In genomic region chr12:117100851-117101673, GRCh38 we compare ENCODE assay signal across 19 cellular contexts. TPM values are rescaled to one million over a fixed set of nuclear protein-coding genes. Genes with fewer than 3 reads are reported as not detected.
DNase-seq lines count a peak whose midpoint lies in the region; ATAC-seq and TF ChIP-seq lines count a peak whose summit lies in the region.
"Had no signal": no experiment of that assay in that cellular context is flagged by ENCODE, and none has a peak within 500 bp of the region (broad histone marks: within the 10 kb centered on the region; RNA-seq: fewer than 3 reads in every experiment).

No MANE protein-coding gene starts in this region.

- no peak overlapping the region for H4K8ac ChIP-seq in IMR-90 (ENCODE audit: low read depth in 2 of 2, low read length in 2 of 2)

- CTCF ChIA-PET in IMR-90 (lab: Yijun Ruan, JAX) (no interaction called here), OCI-LY7 (lab: Charles Lee; ENCODE audit: unreplicated experiment) (interaction anchor here (0.7 kb wide), 1 partner anchor 19 kb away, joined by 3 read pairs; no protein-coding TSS in a partner anchor)

- H3K23ac ChIP-seq in IMR-90 (ENCODE audit: low read depth, low read length): 0 out of 2 replicates have a peak overlapping the region, but pooled peaks have one; percentile 38

- H2AK9ac ChIP-seq in IMR-90 (replicated peaks; ENCODE audit: low read depth, low read length, poor library complexity): no peak overlapping the region

- H3K36me3 ChIP-seq in IMR-90 (ENCODE audit: control insufficient read depth, insufficient read depth, low read length) (no peaks in the 10 kb centered on the region), OCI-LY7 (ENCODE audit: insufficient read depth, low read length) (no peaks in the 10 kb centered on the region), parathyroid adenoma (ENCODE audit: control insufficient read depth, insufficient read depth, low read length) (no peaks in the 10 kb centered on the region), suprapubic skin (no peaks in the 10 kb centered on the region), lower lobe of right lung (no peaks in the 10 kb centered on the region)
- H3K36me3 ChIP-seq: adrenal gland, transverse colon had no signal

- WGBS in IMR-90 (ENCODE audit: extremely low coverage in 2 of 2, insufficient read length in 1 of 2), 2 experiments: no CpG with 5 or more reads among the region's 8 CpGs
- 56% methylated on average over 8 of the region's 8 CpGs for WGBS in suprapubic skin

- H3K9me1 ChIP-seq in IMR-90 (ENCODE audit: insufficient read depth, low read length): no peaks in the 10 kb centered on the region

- DNase-seq in NCI-H146 (lab: John Stamatoyannopoulos, UW): peak; percentile 26
- no peak for DNase-seq in NCI-H146 treated with DMSO at 0.1 percent for 48 hours (lab: John Stamatoyannopoulos, UW; ENCODE audit: unreplicated experiment)
- no peak for DNase-seq in IMR-90
- peak; percentile 9 for DNase-seq in OCI-LY7 (ENCODE audit: low spot score)
- no peak for DNase-seq in suprapubic skin (ENCODE audit: low spot score in 2 of 2)
- DNase-seq in lower lobe of right lung: no peak
- no peak for DNase-seq in activated CD4-positive, alpha-beta T cell treated with anti-CD3 and anti-CD28 coated beads for 48 hours
- DNase-seq: CD8-positive, alpha-beta T cell; effector CD8-positive, alpha-beta T cell; GDM1; KG1; NCI-H1930; PC-9; transverse colon had no signal

- POLR2A ChIA-PET in IMR-90 (lab: Charles Lee; ENCODE audit: unreplicated experiment) (no interaction called here), OCI-LY7 (lab: Charles Lee) (interaction anchor here (0.6 to 1.2 kb wide), 3 partner anchors 104 to 383 kb away, joined by 3 read pairs; no protein-coding TSS in a partner anchor)

- no peak for TF ChIP-seq EP300 in suprapubic skin (IDR thresholded peaks at IDR 0.05)

- H3K4me2 ChIP-seq in IMR-90 (ENCODE audit: low read depth, low read length) (no peak overlapping the region), OCI-LY7 (ENCODE audit: low read length) (no peak overlapping the region), parathyroid adenoma (ENCODE audit: low read length) (no peak overlapping the region)
- H3K4me2 ChIP-seq: hepatocyte, PC-9 had no signal

- BruUV-seq in IMR-90 (replicated peaks; lab: Mats Ljungman, UMichigan): no TSS peak
- BruUV-seq in OCI-LY7 (replicated peaks; lab: Mats Ljungman, UMichigan): no TSS peak

- H2AFZ ChIP-seq in IMR-90 (replicated peaks; ENCODE audit: low read length, poor library complexity) (no peak overlapping the region), OCI-LY7 (ENCODE audit: low read length) (no peak overlapping the region), parathyroid adenoma (peak overlapping the region; percentile 1)
- H2AFZ ChIP-seq: hepatocyte, PC-9 had no signal

- no peak for TF ChIP-seq RAD21 in IMR-90 (IDR thresholded peaks at IDR 0.05; ENCODE audit: low read length)

- H3K9me3 ChIP-seq in IMR-90 (ENCODE audit: control insufficient read depth, insufficient read depth, low read length) (no peaks in the 10 kb centered on the region), OCI-LY7 (ENCODE audit: low read length) (no peaks in the 10 kb centered on the region), parathyroid adenoma (ENCODE audit: control insufficient read depth, low read length) (no peaks in the 10 kb centered on the region), suprapubic skin (no peaks in the 10 kb centered on the region), lower lobe of right lung (no peaks in the 10 kb centered on the region)
- H3K9me3 ChIP-seq: adrenal gland, transverse colon had no signal

- H3K4me1 ChIP-seq in IMR-90 (ENCODE audit: control insufficient read depth, insufficient read depth, low read length) (no peaks in the 10 kb centered on the region; the same call in 1 of the 2 replicates), OCI-LY7 (ENCODE audit: insufficient read depth, low read length, poor library complexity, severe bottlenecking) (peaks cover 13% of the 10 kb centered on the region), parathyroid adenoma (peaks cover 17% of the 10 kb centered on the region), suprapubic skin (peaks cover 18% of the 10 kb centered on the region), lower lobe of right lung (peaks cover 15% of the 10 kb centered on the region)

- in situ Hi-C loops in IMR-90 (cut with MboI; ENCODE audit: low sequenced_read_pairs): no loop called here

- H3K4me3 ChIP-seq in IMR-90 (ENCODE audit: insufficient read depth, low read depth, low read length): no peak overlapping the region
- H3K4me3 ChIP-seq in OCI-LY7 (ENCODE audit: low read depth, low read length, poor library complexity, severe bottlenecking): no peak overlapping the region
- no peak overlapping the region for H3K4me3 ChIP-seq in parathyroid adenoma (ENCODE audit: low read depth, low read length)
- H3K4me3 ChIP-seq in suprapubic skin: no peak overlapping the region
- no peak overlapping the region for H3K4me3 ChIP-seq in lower lobe of right lung
- H3K4me3 ChIP-seq: adrenal gland, hepatocyte, PC-9, skin epidermis, transverse colon had no signal

- H2BK15ac ChIP-seq in IMR-90 (ENCODE audit: low read depth, low read length): no peak overlapping the region

- H2AK5ac ChIP-seq in IMR-90 (ENCODE audit: low read depth, low read length): no peak overlapping the region

- H4K5ac ChIP-seq in IMR-90 (ENCODE audit: low read depth, low read length): no peak overlapping the region

- no peaks in the 10 kb centered on the region for H3K79me1 ChIP-seq in IMR-90 (ENCODE audit: low read depth in 1 of 2, low read length in 2 of 2)

- no peak overlapping the region for H2BK20ac ChIP-seq in IMR-90 (ENCODE audit: low read depth, low read length)

- no peak overlapping the region for H3K14ac ChIP-seq in IMR-90 (replicated peaks; ENCODE audit: low read depth, low read length)

- H3K56ac ChIP-seq in IMR-90 (ENCODE audit: extremely low read depth, insufficient read depth, low read length): no peak overlapping the region

- intact Hi-C loops in IMR-90 (cut with micrococcal nuclease) (no loop called here), OCI-LY7 (cut with micrococcal nuclease; ENCODE audit: unreplicated experiment) (no loop called here), lower lobe of right lung (cut with DNase I) (no loop called here)

- H3K27me3 ChIP-seq in IMR-90 (ENCODE audit: control insufficient read depth, insufficient read depth, low read length) (peaks cover 58% of the 10 kb centered on the region), parathyroid adenoma (ENCODE audit: control insufficient read depth, insufficient read depth, low read length) (no peaks in the 10 kb centered on the region), suprapubic skin (peaks cover 68% of the 10 kb centered on the region), lower lobe of right lung (ENCODE audit: low read depth) (peaks cover 36% of the 10 kb centered on the region)
- H3K27me3 ChIP-seq: adrenal gland had no signal

- no peak overlapping the region for H2BK5ac ChIP-seq in IMR-90 (ENCODE audit: low read depth, low read length, poor library complexity, severe bottlenecking)

- no peak overlapping the region for H3K9ac ChIP-seq in IMR-90 (ENCODE audit: low read depth, low read length)
- no peak overlapping the region for H3K9ac ChIP-seq in parathyroid adenoma

- no peak overlapping the region for H3K27ac ChIP-seq in IMR-90 (ENCODE audit: insufficient read depth, low read length)
- H3K27ac ChIP-seq in OCI-LY7 (ENCODE audit: low read depth, low read length, poor library complexity, severe bottlenecking): no peak overlapping the region
- H3K27ac ChIP-seq in parathyroid adenoma: peak overlapping the region; percentile 1
- H3K27ac ChIP-seq in suprapubic skin: no peak overlapping the region
- no peak overlapping the region for H3K27ac ChIP-seq in lower lobe of right lung
- H3K27ac ChIP-seq: adrenal gland, hepatocyte, PC-9, skin epidermis, transverse colon had no signal

- TF ChIP-seq POLR2A in IMR-90 (IDR thresholded peaks at IDR 0.05; ENCODE audit: low read depth, low read length): no peak
- no peak for TF ChIP-seq POLR2A in suprapubic skin (IDR thresholded peaks at IDR 0.05)

- ATAC-seq in IMR-90 (ENCODE audit: low read depth) (no peak), lower lobe of right lung (no peak)
- ATAC-seq: CD8-positive, alpha-beta T cell had no signal

- no peaks in the 10 kb centered on the region for H4K20me1 ChIP-seq in IMR-90 (ENCODE audit: insufficient read depth, low read length)
- H4K20me1 ChIP-seq in OCI-LY7 (ENCODE audit: insufficient read depth, low read length): no peaks in the 10 kb centered on the region

- no peak overlapping the region for H3K4ac ChIP-seq in IMR-90 (ENCODE audit: low read depth, low read length)

- H3K9me2 ChIP-seq in OCI-LY7 (ENCODE audit: insufficient read depth, low read length): no peaks in the 10 kb centered on the region

- H2BK120ac ChIP-seq in IMR-90 (ENCODE audit: low read depth, low read length): no peak overlapping the region

- no peak overlapping the region for H4K91ac ChIP-seq in IMR-90 (ENCODE audit: insufficient read depth, low read depth, low read length)

- H3K79me2 ChIP-seq in OCI-LY7 (ENCODE audit: insufficient read depth, low read depth, low read length) (no peaks in the 10 kb centered on the region), parathyroid adenoma (no peaks in the 10 kb centered on the region)
- H3K79me2 ChIP-seq: hepatocyte had no signal

- dilution Hi-C loops in IMR-90 (cut with HindIII; ENCODE audit: low sequenced_read_pairs, unreplicated experiment): no loop called here

- TF ChIP-seq CTCF in IMR-90 (conservative IDR thresholded peaks at IDR 0.05; ENCODE audit: low read depth, low read length) (no peak), OCI-LY7 (conservative IDR thresholded peaks at IDR 0.05; ENCODE audit: low read length) (no peak), parathyroid adenoma (IDR thresholded peaks at IDR 0.05) (peak; percentile 6), suprapubic skin (IDR thresholded peaks at IDR 0.05) (no peak), lower lobe of right lung (IDR thresholded peaks at IDR 0.05) (no peak)

- H3K18ac ChIP-seq in IMR-90 (ENCODE audit: low read depth, low read length): no peak overlapping the region

TF ChIP-seq in IMR-90, 13 proteins besides CTCF, POLR2A, EP300 and RAD21 (continues in another document):
- no peak for TF ChIP-seq MXI1 (IDR thresholded peaks at IDR 0.05; ENCODE audit: borderline replicate concordance, low read depth, low read length)

RNA-seq across cellular contexts. Expression of gene TESC, which starts 1.8 kb away (rescaled TPM):
- 0.18 TPM in 1 of 2 replicates, not detected in the other for total RNA-seq in IMR-90 (2012; rRNA removed)
- polyA plus RNA-seq in IMR-90 (2012; rRNA removed): 0.22 TPM in 1 of 2 replicates, not detected in the other
- polyA plus RNA-seq in IMR-90 (2012; cell fraction: cytosol; rRNA removed): 0.09 TPM in 1 of 2 replicates, not detected in the other
- polyA plus RNA-seq in IMR-90 (2012; cell fraction: nucleus; rRNA removed; ENCODE audit: low replicate concordance): not detected in 2 replicates
- total RNA-seq in OCI-LY7 (2014; rRNA removed; shearing (Covaris generic)): 2.7 and 4.1 TPM in 2 replicates
- 4.2 and 8.0 TPM in 2 replicates for total RNA-seq in OCI-LY7 (2022)
- 10 to 100 TPM in 3 of 4 donors, 1 to 10 TPM in 1; 7.2 to 21.9 (median 19.9) TPM for total RNA-seq in suprapubic skin
- 7.3 TPM for total RNA-seq in lower lobe of right lung
- total RNA-seq: osteocyte, PC-9 had no signal

Comparison
In these comparisons a context has a peak if more than half of its experiments do, and no peak if none do; other contexts are left out.
1. DNase-seq: peak in NCI-H146 (single experiment) and OCI-LY7 (single experiment); none in NCI-H146 treated with DMSO at 0.1 percent for 48 hours (single experiment), IMR-90 (single experiment), suprapubic skin (0 of 2), lower lobe of right lung (single experiment) and activated CD4-positive, alpha-beta T cell treated with anti-CD3 and anti-CD28 coated beads for 48 hours (single experiment).